In genomic region chr1:155081472-155082300, GRCh38 we compare ENCODE assay signal across 8 cellular contexts. TPM values are rescaled to one million over a fixed set of nuclear protein-coding genes. Genes with fewer than 3 reads are reported as not detected.
DNase-seq lines count a peak whose midpoint lies in the region; ATAC-seq and TF ChIP-seq lines count a peak whose summit lies in the region.

No MANE protein-coding gene starts in this region.

- H3K27me3 Mint-ChIP-seq in activated naive CD8-positive, alpha-beta T cell treated with anti-CD3 and anti-CD28 coated beads, Interleukin-2, amount 10 ng/mL, durations not matched to agents 7 days and 5 days, result peaks cover 61% of the 10 kb centered on the region
- H3K27me3 Mint-ChIP-seq in naive B cell, result peaks cover 41 to 47% (median 47%) of the 10 kb centered on the region in 3 donors

- H3K27ac Mint-ChIP-seq in activated naive CD8-positive, alpha-beta T cell treated with anti-CD3 and anti-CD28 coated beads, Interleukin-2, amount 10 ng/mL, durations not matched to agents 7 days and 5 days, result peak overlapping the region; percentile 18
- peak overlapping the region in 4 of 6 donors; percentile 9 to 53 (median 35) for H3K27ac Mint-ChIP-seq in naive B cell

- H3K4me3 Mint-ChIP-seq in activated naive CD8-positive, alpha-beta T cell treated with anti-CD3 and anti-CD28 coated beads, Interleukin-2, amount 10 ng/mL, durations not matched to agents 7 days and 5 days, result peak overlapping the region; percentile 78
- peak overlapping the region; percentile 80 to 91 (median 86) for H3K4me3 Mint-ChIP-seq in naive B cell

- H3K4me1 Mint-ChIP-seq in activated naive CD8-positive, alpha-beta T cell treated with anti-CD3 and anti-CD28 coated beads, Interleukin-2, amount 10 ng/mL, durations not matched to agents 7 days and 5 days, result peaks cover 48% of the 10 kb centered on the region
- H3K4me1 Mint-ChIP-seq in naive B cell, result peaks cover 57 to 72% (median 64%) of the 10 kb centered on the region in 3 donors

- no peak for TF ChIP-seq CTCF in GM13977 (IDR thresholded peaks at IDR 0.05; ENCODE audit: extremely low read depth, insufficient read depth, missing control alignments)

- no peak for TF ChIP-seq RAD21 in Ishikawa (IDR thresholded peaks at IDR 0.05; ENCODE audit: low read depth)

- no peak for ATAC-seq in activated naive CD8-positive, alpha-beta T cell treated with anti-CD3 and anti-CD28 coated beads, Interleukin-2, amount 10 ng/mL, durations not matched to agents 7 days and 5 days (ENCODE audit: low read depth)
- ATAC-seq in naive B cell (ENCODE audit: low read depth in 2 of 2), result no peak

- DNase-seq in CD1c-positive myeloid dendritic cell (ENCODE audit: extremely low spot score) (peak; percentile 46), naive B cell (peak; percentile 25), pons (ENCODE audit: low spot score) (no peak), dermis blood vessel endothelial cell (no peak), GM03348 (ENCODE audit: low spot score) (no peak), GM13977 (ENCODE audit: low spot score) (no peak)
- DNase-seq in activated naive CD8-positive, alpha-beta T cell treated with anti-CD3 and anti-CD28 coated beads, Interleukin-2, amount 10 ng/mL, durations not matched to agents 7 days and 5 days, result peak; percentile 58

- in situ Hi-C loops in GM13977 (cut with MboI; ENCODE audit: low pct_unique_long_range_greater_than_20kb, low sequenced_read_pairs, unreplicated experiment), result no loop called here

- POLR2A ChIA-PET in activated naive CD8-positive, alpha-beta T cell treated with anti-CD3 and anti-CD28 coated beads, Interleukin-2, amount 10 ng/mL, durations not matched to agents 7 days and 5 days (lab: Charles Lee), result interaction anchor here (1.0 to 1.4 kb wide), 4 partner anchors 10 to 19 kb away, joined by 3 to 5 read pairs (median 3); no protein-coding TSS in a partner anchor

- H3K36me3 Mint-ChIP-seq in activated naive CD8-positive, alpha-beta T cell treated with anti-CD3 and anti-CD28 coated beads, Interleukin-2, amount 10 ng/mL, durations not matched to agents 7 days and 5 days, result peaks cover 1% of the 10 kb centered on the region
- H3K36me3 Mint-ChIP-seq in naive B cell, result peaks cover 0 to 8% of the 10 kb centered on the region in 2 donors

- H3K9me3 Mint-ChIP-seq in activated naive CD8-positive, alpha-beta T cell treated with anti-CD3 and anti-CD28 coated beads, Interleukin-2, amount 10 ng/mL, durations not matched to agents 7 days and 5 days, result no peaks in the 10 kb centered on the region
- H3K9me3 Mint-ChIP-seq in naive B cell, result peaks cover 0 to 3% (median 0%) of the 10 kb centered on the region in 7 donors

- TF ChIP-seq EP300 in Ishikawa (IDR thresholded peaks at IDR 0.05; ENCODE audit: borderline replicate concordance), result no peak

TF ChIP-seq in Ishikawa, 13 proteins besides CTCF, POLR2A, EP300 and RAD21:
- TF ChIP-seq ZBTB7A (IDR thresholded peaks at IDR 0.05; ENCODE audit: low read depth), result no peak
- TF ChIP-seq YY1 (IDR thresholded peaks at IDR 0.05; ENCODE audit: low read depth), result no peak
- no peak for TF ChIP-seq CEBPB (IDR thresholded peaks at IDR 0.05)
- no peak for TF ChIP-seq REST (IDR thresholded peaks at IDR 0.05; ENCODE audit: low read depth)
- TF ChIP-seq TCF12 (IDR thresholded peaks at IDR 0.05; ENCODE audit: low read depth), result no peak
- TF ChIP-seq NFIC (IDR thresholded peaks at IDR 0.05), result no peak
- TF ChIP-seq EGR1 (IDR thresholded peaks at IDR 0.05), result no peak
- no peak for TF ChIP-seq TAF1 (IDR thresholded peaks at IDR 0.05; ENCODE audit: low read depth)
- TF ChIP-seq TEAD4 (IDR thresholded peaks at IDR 0.05), result no peak
- peak; percentile 29; the same call in 1 of the 2 replicates for TF ChIP-seq USF1 (IDR thresholded peaks at IDR 0.05)
- TF ChIP-seq MAX (IDR thresholded peaks at IDR 0.05), result peak; percentile 74
- no peak for TF ChIP-seq CREB1 (IDR thresholded peaks at IDR 0.05; ENCODE audit: low read depth)
- TF ChIP-seq FOXM1 (IDR thresholded peaks at IDR 0.05; ENCODE audit: borderline replicate concordance, low read depth), result no peak

RNA-seq across cellular contexts. Expression of gene EFNA3, which starts 3.0 kb away (rescaled TPM):
- 1 to 10 TPM; 3.6 to 4.2 TPM for total RNA-seq in activated naive CD8-positive, alpha-beta T cell treated with anti-CD3 and anti-CD28 coated beads, Interleukin-2, amount 10 ng/mL, durations not matched to agents 7 days and 5 days
- 1 to 10 TPM in 3 of 6 donors, under 1 TPM in 2, not detected in 1; 0.54 to 2.9 (median 2.1) TPM for polyA plus RNA-seq in naive B cell (ENCODE audit: low read depth in 6 of 6)
- 1.9 and 2.2 TPM in 2 replicates for total RNA-seq in dermis blood vessel endothelial cell

RNA-seq across cellular contexts. Expression of gene EFNA4, which starts 18.1 kb away (rescaled TPM):
- 1 to 10 TPM; 7.9 to 8.1 TPM for total RNA-seq in activated naive CD8-positive, alpha-beta T cell treated with anti-CD3 and anti-CD28 coated beads, Interleukin-2, amount 10 ng/mL, durations not matched to agents 7 days and 5 days
- 1 to 10 TPM in 5 of 6 donors, not detected in 1; 2.6 to 6.0 (median 3.3) TPM for polyA plus RNA-seq in naive B cell (ENCODE audit: low read depth in 6 of 6)
- total RNA-seq in dermis blood vessel endothelial cell, result 9.5 and 15.7 TPM in 2 replicates

RNA-seq across cellular contexts. Expression of gene ADAM15, which starts 30.6 kb away (rescaled TPM):
- total RNA-seq in activated naive CD8-positive, alpha-beta T cell treated with anti-CD3 and anti-CD28 coated beads, Interleukin-2, amount 10 ng/mL, durations not matched to agents 7 days and 5 days, result 10 to 100 TPM; 37.0 to 37.3 TPM
- polyA plus RNA-seq in naive B cell (ENCODE audit: low read depth in 6 of 6), result 1 to 10 TPM; 2.8 to 8.8 (median 7.0) TPM
- total RNA-seq in dermis blood vessel endothelial cell, result 289 and 307 TPM in 2 replicates

RNA-seq across cellular contexts. Expression of gene EFNA1, which starts 46.0 kb away (rescaled TPM):
- under 1 TPM; 0.25 to 0.48 TPM for total RNA-seq in activated naive CD8-positive, alpha-beta T cell treated with anti-CD3 and anti-CD28 coated beads, Interleukin-2, amount 10 ng/mL, durations not matched to agents 7 days and 5 days
- under 1 TPM in 3 of 6 donors, not detected in 3; 0.18 to 0.82 (median 0.56) TPM for polyA plus RNA-seq in naive B cell (ENCODE audit: low read depth in 6 of 6)
- total RNA-seq in dermis blood vessel endothelial cell, result 119 and 138 TPM in 2 replicates

RNA-seq across cellular contexts. Expression of gene DCST1, which starts 48.1 kb away (rescaled TPM):
- not detected for total RNA-seq in activated naive CD8-positive, alpha-beta T cell treated with anti-CD3 and anti-CD28 coated beads, Interleukin-2, amount 10 ng/mL, durations not matched to agents 7 days and 5 days
- not detected for polyA plus RNA-seq in naive B cell (ENCODE audit: low read depth in 6 of 6)
- total RNA-seq in dermis blood vessel endothelial cell, result not detected in 2 replicates

Comparison
In these comparisons a context has a peak if more than half of its experiments do, and no peak if none do; other contexts are left out.
1. DNase-seq: peak in CD1c-positive myeloid dendritic cell (single experiment), activated naive CD8-positive, alpha-beta T cell treated with anti-CD3 and anti-CD28 coated beads, Interleukin-2, amount 10 ng/mL, durations not matched to agents 7 days and 5 days (single experiment) and naive B cell (single experiment); none in pons (single experiment), dermis blood vessel endothelial cell (single experiment), GM03348 (single experiment) and GM13977 (single experiment).